ENCODE assay signal across 11 cellular contexts in the genomic region with DNA sequence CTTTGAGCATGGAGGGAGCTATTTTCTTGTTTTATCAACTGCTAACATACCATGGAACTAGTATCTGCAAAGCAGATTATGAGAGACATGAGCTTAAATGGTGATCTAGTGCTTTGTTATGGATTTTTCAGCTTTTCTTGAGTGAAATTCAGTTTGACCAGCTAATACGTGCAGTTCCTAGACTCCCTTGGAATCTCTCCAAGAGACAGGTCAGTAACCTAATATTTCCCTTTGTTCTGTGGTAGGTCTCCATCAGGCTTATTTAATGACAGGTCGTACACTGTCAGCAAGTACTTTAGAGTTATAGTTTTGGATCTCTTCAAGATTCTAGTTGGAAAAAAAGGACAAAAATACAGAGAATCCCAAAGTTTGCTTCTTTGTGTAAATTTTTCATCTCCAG.
"Had no signal": no experiment of that assay in that cellular context is flagged by ENCODE, and none has a peak within 500 bp of the region (broad histone marks: within the 10 kb centered on the region; RNA-seq: fewer than 3 reads in every experiment).

No MANE protein-coding gene starts in this region.

- DNase-seq: activated CD4-positive, alpha-beta T cell treated with anti-CD3 and anti-CD28 coated beads, Interleukin-2, amount 10 ng/mL, durations not matched to agents 7 days and 5 days; activated CD8-positive, alpha-beta memory T cell treated with anti-CD3 and anti-CD28 coated beads, Interleukin-2, amount 50 U/mL, for 48 hours; activated gamma-delta T cell treated with Interleukin-2 at 50 U/mL for 16 hours; amygdala; heart left ventricle; immature natural killer cell; left colon; retina had no signal

- H3K4me3 ChIP-seq: heart left ventricle, lung had no signal

- H3K36me3 ChIP-seq: heart left ventricle had no signal

- H3K27me3 ChIP-seq: heart left ventricle had no signal

- ATAC-seq: heart left ventricle; left colon; stimulated activated memory B cell treated with anti-CD40 and anti-IgM and Interleukin-4, amounts not matched to agents 10 μg/mL and 1 μg/mL and 100 μg/mL, for 72 hours; WTC11 had no signal
